ENCODE assay signal across 7 cellular contexts in the genomic region with DNA sequence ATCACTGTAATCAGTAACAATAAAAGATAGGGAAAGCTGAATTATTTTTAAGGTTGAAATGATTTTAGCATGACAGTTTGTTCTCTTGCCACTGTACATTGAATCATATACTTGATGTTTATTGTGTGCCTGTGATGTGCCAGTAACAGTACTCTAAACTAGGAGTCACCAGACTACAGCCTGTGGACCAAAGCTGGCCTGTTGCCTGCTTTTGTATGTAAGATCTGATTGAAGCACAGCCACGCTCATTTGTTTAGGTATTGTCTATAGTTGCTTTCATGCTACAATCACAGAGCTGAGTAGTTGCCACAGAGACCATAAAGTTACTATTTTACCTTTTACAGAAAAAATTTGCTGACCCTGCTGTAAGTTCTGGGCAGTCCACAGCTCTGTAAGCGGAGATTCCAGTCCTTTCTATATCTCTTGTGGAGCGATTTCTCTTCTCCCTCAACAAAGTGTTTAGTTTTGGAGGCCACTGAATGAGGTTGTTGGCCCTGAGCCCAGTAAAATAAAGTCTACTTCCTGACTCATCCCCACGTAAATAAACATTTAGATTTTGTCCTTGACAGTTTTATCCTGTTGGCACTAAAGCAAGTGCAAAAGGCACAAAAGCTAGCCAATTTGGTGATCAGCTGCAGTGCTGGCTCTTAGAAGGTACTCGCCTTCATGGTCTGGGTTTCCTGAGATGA.
A peak's percentile ranks its signal among the peaks of the same experiment; 100 is the strongest.
DNase-seq lines count a peak whose midpoint lies in the region; ATAC-seq and TF ChIP-seq lines count a peak whose summit lies in the region.
"Not testable (repeated sequence)": the region's sequence is repeated elsewhere in the genome, so short reads cannot be mapped to it uniquely, and the experiment has no call there.

No MANE protein-coding gene starts in this region.

- not testable (repeated sequence) for TF ChIP-seq CTCF in body of pancreas (IDR thresholded peaks at IDR 0.05); hepatocyte (IDR thresholded peaks at IDR 0.05; ENCODE audit: poor library complexity); lung (IDR thresholded peaks at IDR 0.05; ENCODE audit: control extremely low read depth, extremely low read depth)

- not testable (repeated sequence) for H3K27me3 ChIP-seq in MG63; body of pancreas; hepatocyte; lung (ENCODE audit: control insufficient read depth, insufficient read depth)

- not testable (repeated sequence) for H3K9me2 ChIP-seq in hepatocyte (replicated peaks; ENCODE audit: insufficient read depth)

- DNase-seq in DMS53 (lab: John Stamatoyannopoulos, UW) (peak; percentile 30), MG63 (peak; percentile 52), RPMI7951 (ENCODE audit: low read depth) (peak; percentile 8), body of pancreas (peak in 1 of 4 donors; percentile 5), dermis microvascular lymphatic vessel endothelial cell (ENCODE audit: low read depth in 2 of 2) (peak; percentile 25 to 59)
- not testable (repeated sequence) for DNase-seq in hepatocyte (ENCODE audit: low spot score); lung (ENCODE audit: low spot score)

- not testable (repeated sequence) for H4K20me1 ChIP-seq in hepatocyte (ENCODE audit: insufficient read depth, poor library complexity, severe bottlenecking)

- ATAC-seq in body of pancreas = peak; percentile 63
- ATAC-seq in lung (ENCODE audit: insufficient read depth, low FRiP score) = peak; percentile 34

- TF ChIP-seq POLR2A in body of pancreas (IDR thresholded peaks at IDR 0.05) = not testable (repeated sequence)

- not testable (repeated sequence) for H3K9me3 ChIP-seq in MG63; body of pancreas; hepatocyte (ENCODE audit: low read depth); lung (ENCODE audit: control insufficient read depth in 2 of 2, insufficient read depth in 1 of 2, low read length in 1 of 2)

- peak overlapping the region; percentile 24 for H3K4me2 ChIP-seq in hepatocyte

- not testable (repeated sequence) for H3K27ac ChIP-seq in body of pancreas; hepatocyte; lung (ENCODE audit: low read depth in 1 of 2, low read length in 1 of 2)

- not testable (repeated sequence) for H3K4me3 ChIP-seq in MG63, body of pancreas, hepatocyte, lung

- not testable (repeated sequence) for H3K79me2 ChIP-seq in hepatocyte

- not testable (repeated sequence) for H3K36me3 ChIP-seq in MG63; body of pancreas (replicated peaks in 1 of 2; ENCODE audit: insufficient read depth in 1 of 2, low read depth in 2 of 2); hepatocyte (replicated peaks; ENCODE audit: insufficient read depth, low read depth); lung (ENCODE audit: control insufficient read depth in 2 of 2, insufficient read depth in 2 of 2, low read length in 2 of 2)

- H3K4me1 ChIP-seq in body of pancreas; hepatocyte (ENCODE audit: insufficient read depth); lung (ENCODE audit: control insufficient read depth in 2 of 2, insufficient read depth in 2 of 2, low read length in 2 of 2): not testable (repeated sequence)

- not testable (repeated sequence) for H2AFZ ChIP-seq in hepatocyte

- WGBS in body of pancreas, 2 donors = 40 to 50% methylated on average over 1 of the region's 5 CpGs
- WGBS in hepatocyte (ENCODE audit: low lambda C conversion rate, missing lambda C conversion rate) = 50% methylated on average over 1 of the region's 5 CpGs
- WGBS in lung, 2 donors = 62 to 89% methylated on average over 1 of the region's 5 CpGs

- intact Hi-C loops in body of pancreas (cut with DNase I) = not testable (repeated sequence)
